Comparison of ENCODE assay signal across 22 cellular contexts in genomic region chr16:69033550-69033949, GRCh38.
"Had no signal": no experiment of that assay in that cellular context is flagged by ENCODE, and none has a peak within 500 bp of the region (broad histone marks: within the 10 kb centered on the region; RNA-seq: fewer than 3 reads in every experiment).

No MANE protein-coding gene starts in this region.

- H3K9me3 Mint-ChIP-seq: dendritic cell treated with granulocyte-macrophage colony-stimulating factor and Interleukin-4, amounts not matched to agents 40 ng/mL and 50 ng/mL, for 4 days; effector memory CD8-positive, alpha-beta T cell; endodermal cell; immature natural killer cell; mesothelial cell of epicardium had no signal

- H3K9me3 ChIP-seq: colonic mucosa, esophagus muscularis mucosa, gastroesophageal sphincter, heart left ventricle, left lung, lower lobe of right lung, mucosa of descending colon had no signal

- H3K27ac ChIP-seq: colonic mucosa, esophagus muscularis mucosa, foreskin keratinocyte, gastroesophageal sphincter, heart left ventricle, hepatocyte, left lung, lower lobe of right lung had no signal

- H3K27me3 Mint-ChIP-seq: dendritic cell treated with granulocyte-macrophage colony-stimulating factor and Interleukin-4, amounts not matched to agents 40 ng/mL and 50 ng/mL, for 4 days; effector memory CD8-positive, alpha-beta T cell had no signal

- H3K4me3 ChIP-seq: colonic mucosa, esophagus muscularis mucosa, gastroesophageal sphincter, heart left ventricle, hepatocyte, left lung, lower lobe of right lung, mucosa of descending colon had no signal

- H3K36me3 ChIP-seq: colonic mucosa had no signal

- H3K4me1 Mint-ChIP-seq: endodermal cell, immature natural killer cell had no signal

- DNase-seq: cerebellar nuclear complex; colonic mucosa; cortex of kidney; effector CD8-positive, alpha-beta T cell; effector memory CD8-positive, alpha-beta T cell; endodermal cell; foreskin keratinocyte; hypothalamus; immature natural killer cell; islet precursor cell; kidney; kidney glomerular epithelial cell; left lung; lower lobe of right lung; mesenchymal stem cell; mucosa of descending colon had no signal

- H3K27ac Mint-ChIP-seq: dendritic cell treated with granulocyte-macrophage colony-stimulating factor and Interleukin-4, amounts not matched to agents 40 ng/mL and 50 ng/mL, for 4 days; effector memory CD8-positive, alpha-beta T cell; endodermal cell; immature natural killer cell; mesothelial cell of epicardium had no signal

- ATAC-seq: effector memory CD8-positive, alpha-beta T cell; foreskin keratinocyte; gastroesophageal sphincter; heart left ventricle; left lung; lower lobe of right lung; mucosa of descending colon had no signal

- H3K4me2 ChIP-seq: hepatocyte had no signal

- H3K36me3 Mint-ChIP-seq: mesothelial cell of epicardium had no signal

- H3K4me3 Mint-ChIP-seq: dendritic cell treated with granulocyte-macrophage colony-stimulating factor and Interleukin-4, amounts not matched to agents 40 ng/mL and 50 ng/mL, for 4 days; effector memory CD8-positive, alpha-beta T cell; endodermal cell; immature natural killer cell; mesothelial cell of epicardium had no signal

- H3K27me3 ChIP-seq: colonic mucosa, esophagus muscularis mucosa, foreskin keratinocyte, gastroesophageal sphincter, heart left ventricle, hepatocyte, left lung had no signal

- H3K4me1 ChIP-seq: colonic mucosa, esophagus muscularis mucosa, heart left ventricle, left lung, lower lobe of right lung had no signal
